ENCODE assay signal across 12 cellular contexts in genomic region chr20:49285233-49285668, GRCh38. TPM values are rescaled to one million over a fixed set of nuclear protein-coding genes. Genes with fewer than 3 reads are reported as not detected.
DNase-seq lines count a peak whose midpoint lies in the region; ATAC-seq and TF ChIP-seq lines count a peak whose summit lies in the region.
"Had no signal": no experiment of that assay in that cellular context is flagged by ENCODE, and none has a peak within 500 bp of the region (broad histone marks: within the 10 kb centered on the region; RNA-seq: fewer than 3 reads in every experiment).

No MANE protein-coding gene starts in this region.

- H3K9me3 ChIP-seq in hepatocyte (ENCODE audit: low read depth): no peaks in the 10 kb centered on the region

- peaks cover 100% of the 10 kb centered on the region for H3K36me3 Mint-ChIP-seq in stimulated activated naive CD8-positive, alpha-beta T cell treated with anti-CD3 and anti-CD28 coated beads, Interleukin-15, Interleukin-2, amounts not matched to agents 100 ng/mL and 50 ng/mL, for 24 hours (ENCODE audit: low read depth)
- peaks cover 100% of the 10 kb centered on the region for H3K36me3 Mint-ChIP-seq in T-cell

- POLR2A ChIA-PET in T-cell (lab: Charles Lee): no interaction called here

- peak overlapping the region; percentile 88 for H3K4me2 ChIP-seq in hepatocyte

- H3K4me1 Mint-ChIP-seq in stimulated activated naive CD8-positive, alpha-beta T cell treated with anti-CD3 and anti-CD28 coated beads, Interleukin-15, Interleukin-2, amounts not matched to agents 100 ng/mL and 50 ng/mL, for 24 hours (ENCODE audit: low read depth): peaks cover 83% of the 10 kb centered on the region
- H3K4me1 Mint-ChIP-seq in T-cell: peaks cover 54 to 57% (median 55%) of the 10 kb centered on the region in 3 donors

- H3K4me3 ChIP-seq in hepatocyte: peak overlapping the region; percentile 1

- H3K79me2 ChIP-seq in hepatocyte: peaks cover 67% of the 10 kb centered on the region

- H3K36me3 ChIP-seq in hepatocyte (replicated peaks; ENCODE audit: insufficient read depth, low read depth): no peaks in the 10 kb centered on the region

- H3K4me3 Mint-ChIP-seq in stimulated activated naive CD8-positive, alpha-beta T cell treated with anti-CD3 and anti-CD28 coated beads, Interleukin-15, Interleukin-2, amounts not matched to agents 100 ng/mL and 50 ng/mL, for 24 hours: peak overlapping the region; percentile 98
- H3K4me3 Mint-ChIP-seq in T-cell: peak overlapping the region in 2 of 3 donors; percentile 25 to 34
- H3K4me3 Mint-ChIP-seq: CD8-positive, alpha-beta T cell had no signal

- peaks cover 9% of the 10 kb centered on the region for H3K9me3 Mint-ChIP-seq in stimulated activated naive CD8-positive, alpha-beta T cell treated with anti-CD3 and anti-CD28 coated beads, Interleukin-15, Interleukin-2, amounts not matched to agents 100 ng/mL and 50 ng/mL, for 24 hours
- peaks cover 36 to 64% (median 58%) of the 10 kb centered on the region in 3 donors for H3K9me3 Mint-ChIP-seq in T-cell

- peaks cover 93% of the 10 kb centered on the region for H4K20me1 ChIP-seq in hepatocyte (ENCODE audit: insufficient read depth, poor library complexity, severe bottlenecking)

- H3K27me3 Mint-ChIP-seq in stimulated activated naive CD8-positive, alpha-beta T cell treated with anti-CD3 and anti-CD28 coated beads, Interleukin-15, Interleukin-2, amounts not matched to agents 100 ng/mL and 50 ng/mL, for 24 hours: no peaks in the 10 kb centered on the region
- H3K27me3 Mint-ChIP-seq in T-cell: no peaks in the 10 kb centered on the region

- peak overlapping the region; percentile 83 for H3K27ac Mint-ChIP-seq in stimulated activated naive CD8-positive, alpha-beta T cell treated with anti-CD3 and anti-CD28 coated beads, Interleukin-15, Interleukin-2, amounts not matched to agents 100 ng/mL and 50 ng/mL, for 24 hours
- peak overlapping the region in 1 of 2 donors; percentile 28 for H3K27ac Mint-ChIP-seq in T-cell
- H3K27ac Mint-ChIP-seq: CD8-positive, alpha-beta T cell had no signal

- CTCF ChIA-PET in T-cell (lab: Charles Lee): no interaction called here

- no peaks in the 10 kb centered on the region for H3K27me3 ChIP-seq in hepatocyte

- no peaks in the 10 kb centered on the region for H3K9me2 ChIP-seq in hepatocyte (replicated peaks; ENCODE audit: insufficient read depth)

- no peak for ATAC-seq in stimulated activated naive CD8-positive, alpha-beta T cell treated with anti-CD3 and anti-CD28 coated beads, Interleukin-15, Interleukin-2, amounts not matched to agents 100 U/mL and 50 U/mL, for 24 hours
- ATAC-seq in T-cell (replicated peaks in 1 of 4): no peak
- no peak for ATAC-seq in HG02885 (IDR thresholded peaks at IDR 0.05; ENCODE audit: poor library complexity, unreplicated experiment)
- no peak for ATAC-seq in GM21515 (IDR thresholded peaks at IDR 0.05; ENCODE audit: unreplicated experiment)
- ATAC-seq: CD8-positive, alpha-beta T cell had no signal

- 57% methylated on average over 1 of the region's 1 CpG for WGBS in hepatocyte (ENCODE audit: low lambda C conversion rate, missing lambda C conversion rate)

- H3K4me1 ChIP-seq in hepatocyte (ENCODE audit: insufficient read depth): peaks cover 78% of the 10 kb centered on the region

- H3K27ac ChIP-seq in hepatocyte: peak overlapping the region; percentile 87

- no peak for TF ChIP-seq CTCF in hepatocyte (IDR thresholded peaks at IDR 0.05; ENCODE audit: poor library complexity)

- DNase-seq in stimulated activated naive CD8-positive, alpha-beta T cell treated with anti-CD3 and anti-CD28 coated beads, Interleukin-15, Interleukin-2, amounts not matched to agents 100 U/mL and 50 U/mL, for 24 hours: no peak
- DNase-seq in T-cell: no peak
- DNase-seq in hepatocyte (ENCODE audit: low spot score): no peak
- DNase-seq in NCI-H774 (lab: John Stamatoyannopoulos, UW): no peak
- DNase-seq in CD1c-positive myeloid dendritic cell (ENCODE audit: extremely low spot score): no peak
- DNase-seq: CD8-positive, alpha-beta T cell; GOT3; head of caudate nucleus; NCI-H1930 had no signal

- H2AFZ ChIP-seq in hepatocyte: no peak overlapping the region

RNA-seq across cellular contexts. Expression of gene ZNFX1, which starts 7.4 kb away (rescaled TPM):
- total RNA-seq in T-cell: 10 to 100 TPM; 53.8 to 72.2 (median 64.7) TPM
- total RNA-seq in hepatocyte: 13.0 and 13.9 TPM in 2 replicates
- polyA plus RNA-seq in hepatocyte: 10.0 and 10.2 TPM in 2 replicates
